20 cellular contexts compared by ENCODE assay signal in genomic region chr20:18678599-18678998, GRCh38.
A peak's percentile ranks its signal among the peaks of the same experiment; 100 is the strongest.
DNase-seq lines count a peak whose midpoint lies in the region; ATAC-seq and TF ChIP-seq lines count a peak whose summit lies in the region.
"Had no signal": no experiment of that assay in that cellular context is flagged by ENCODE, and none has a peak within 500 bp of the region (broad histone marks: within the 10 kb centered on the region; RNA-seq: fewer than 3 reads in every experiment).

No MANE protein-coding gene starts in this region.

- H3K27me3 Mint-ChIP-seq in activated T-helper 17 cell treated with anti-CD3 and anti-CD28 coated beads, Interleukin-2, amount 50 U/mL, for 72 hours: no peaks in the 10 kb centered on the region
- no peaks in the 10 kb centered on the region for H3K27me3 Mint-ChIP-seq in naive B cell
- H3K27me3 Mint-ChIP-seq in naive thymus-derived CD8-positive, alpha-beta T cell: no peaks in the 10 kb centered on the region
- H3K27me3 Mint-ChIP-seq: activated CD4-positive, alpha-beta T cell treated with anti-CD3 and anti-CD28 coated beads for 36 hours; activated naive CD8-positive, alpha-beta T cell treated with anti-CD3 and anti-CD28 coated beads, Interleukin-2, amount 10 ng/mL, durations not matched to agents 7 days and 5 days; dendritic cell treated with granulocyte-macrophage colony-stimulating factor and Interleukin-4, amounts not matched to agents 40 ng/mL and 50 ng/mL, for 4 days had no signal

- ATAC-seq in HG02981 (IDR thresholded peaks at IDR 0.05; ENCODE audit: unreplicated experiment) (peak; percentile 17), naive B cell (ENCODE audit: low read depth in 2 of 2) (peak; percentile 64 to 72), HG02884 (IDR thresholded peaks at IDR 0.05; ENCODE audit: unreplicated experiment) (no peak)
- no peak for ATAC-seq in activated T-helper 17 cell treated with anti-CD3 and anti-CD28 coated beads, Interleukin-2, amount 50 U/mL, for 72 hours (replicated peaks)
- ATAC-seq in naive thymus-derived CD8-positive, alpha-beta T cell: no peak
- ATAC-seq: A549; activated CD4-positive, alpha-beta T cell treated with anti-CD3 and anti-CD28 coated beads for 36 hours; left lung had no signal

- H3K4me3 ChIP-seq in BLaER1 treated with 17β-estradiol and CSF1 and Interleukin-3, amounts not matched to agents 10 nM and 100 nM: no peak overlapping the region
- H3K4me3 ChIP-seq in stomach: no peak overlapping the region
- H3K4me3 ChIP-seq: A549, BLaER1, left lung, spleen, uterus had no signal

- H3K27ac ChIP-seq in BLaER1 treated with 17β-estradiol and CSF1 and Interleukin-3, amounts not matched to agents 10 nM and 100 nM: no peak overlapping the region
- peak overlapping the region in 1 of 5 donors; percentile 11 for H3K27ac ChIP-seq in stomach
- H3K27ac ChIP-seq: A549, BLaER1, RWPE1 had no signal

- H3K36me3 ChIP-seq in BLaER1 treated with 17β-estradiol and CSF1 and Interleukin-3, amounts not matched to agents 10 nM and 100 nM: no peaks in the 10 kb centered on the region
- no peaks in the 10 kb centered on the region for H3K36me3 ChIP-seq in stomach
- H3K36me3 ChIP-seq: BLaER1, left lung, uterus had no signal

- no peaks in the 10 kb centered on the region for H3K27me3 ChIP-seq in BLaER1 treated with 17β-estradiol and CSF1 and Interleukin-3, amounts not matched to agents 10 nM and 100 nM
- H3K27me3 ChIP-seq in stomach: no peaks in the 10 kb centered on the region
- H3K27me3 ChIP-seq: BLaER1, left lung, spleen, uterus had no signal

- H3K4me1 Mint-ChIP-seq in activated T-helper 17 cell treated with anti-CD3 and anti-CD28 coated beads, Interleukin-2, amount 50 U/mL, for 72 hours: peaks cover 5% of the 10 kb centered on the region
- H3K4me1 Mint-ChIP-seq in naive B cell: peaks cover 21 to 33% (median 31%) of the 10 kb centered on the region in 3 donors
- H3K4me1 Mint-ChIP-seq in naive thymus-derived CD8-positive, alpha-beta T cell: peaks cover 0 to 18% (median 8%) of the 10 kb centered on the region in 4 donors
- H3K4me1 Mint-ChIP-seq: activated naive CD8-positive, alpha-beta T cell treated with anti-CD3 and anti-CD28 coated beads, Interleukin-2, amount 10 ng/mL, durations not matched to agents 7 days and 5 days had no signal

- no peaks in the 10 kb centered on the region for H3K9me3 Mint-ChIP-seq in activated T-helper 17 cell treated with anti-CD3 and anti-CD28 coated beads, Interleukin-2, amount 50 U/mL, for 72 hours
- H3K9me3 Mint-ChIP-seq in naive B cell: peaks cover 0 to 2% (median 0%) of the 10 kb centered on the region in 7 donors
- no peaks in the 10 kb centered on the region for H3K9me3 Mint-ChIP-seq in naive thymus-derived CD8-positive, alpha-beta T cell
- H3K9me3 Mint-ChIP-seq: activated naive CD8-positive, alpha-beta T cell treated with anti-CD3 and anti-CD28 coated beads, Interleukin-2, amount 10 ng/mL, durations not matched to agents 7 days and 5 days; activated T-helper 2 cell treated with anti-CD3 and anti-CD28 coated beads, Interferon-gamma antibody, Interleukin-2, Interleukin-4, amounts not matched to agents 10 μg/mL and 5 μg/mL and 100 μg/mL, durations not matched to agents 14 hours and 24 hours and 36 hours; dendritic cell treated with granulocyte-macrophage colony-stimulating factor and Interleukin-4, amounts not matched to agents 40 ng/mL and 50 ng/mL, for 4 days had no signal

- peak; percentile 14 for DNase-seq in naive B cell
- no peak for DNase-seq in stomach
- no peak for DNase-seq in naive thymus-derived CD8-positive, alpha-beta T cell
- DNase-seq in stimulated activated CD4-positive, alpha-beta T cell treated with anti-CD3 and anti-CD28 coated beads, Interleukin-4, amount 100 ng/mL, for 24 hours: no peak
- DNase-seq: activated CD4-positive, alpha-beta T cell treated with anti-CD3 and anti-CD28 coated beads for 36 hours; activated naive CD8-positive, alpha-beta T cell treated with anti-CD3 and anti-CD28 coated beads, Interleukin-2, amount 10 ng/mL, durations not matched to agents 7 days and 5 days; left lung; NCI-H446 treated with DMSO at 0.1 percent for 48 hours; spleen; T1000; uterus had no signal

- no peak for TF ChIP-seq EP300 in stomach (IDR thresholded peaks at IDR 0.05)

- peaks cover 4 to 7% (median 7%) of the 10 kb centered on the region in 10 experiments; a peak in 12 of 20 replicates for H3K4me1 ChIP-seq in BLaER1 treated with 17β-estradiol and CSF1 and Interleukin-3, amounts not matched to agents 10 nM and 100 nM
- peaks cover 0 to 15% (median 2%) of the 10 kb centered on the region in 4 donors for H3K4me1 ChIP-seq in stomach
- H3K4me1 ChIP-seq: A549, left lung, uterus had no signal

- peak overlapping the region; percentile 9 for H3K27ac Mint-ChIP-seq in activated T-helper 17 cell treated with anti-CD3 and anti-CD28 coated beads, Interleukin-2, amount 50 U/mL, for 72 hours
- peak overlapping the region; percentile 35 to 95 (median 81) for H3K27ac Mint-ChIP-seq in naive B cell
- H3K27ac Mint-ChIP-seq in naive thymus-derived CD8-positive, alpha-beta T cell: peak overlapping the region in 3 of 10 donors; percentile 4 to 85 (median 6)
- H3K27ac Mint-ChIP-seq: activated CD4-positive, alpha-beta T cell treated with anti-CD3 and anti-CD28 coated beads for 36 hours; activated naive CD8-positive, alpha-beta T cell treated with anti-CD3 and anti-CD28 coated beads, Interleukin-2, amount 10 ng/mL, durations not matched to agents 7 days and 5 days; activated T-helper 2 cell treated with anti-CD3 and anti-CD28 coated beads, Interferon-gamma antibody, Interleukin-2, Interleukin-4, amounts not matched to agents 10 μg/mL and 5 μg/mL and 100 μg/mL, durations not matched to agents 14 hours and 24 hours and 36 hours; dendritic cell treated with granulocyte-macrophage colony-stimulating factor and Interleukin-4, amounts not matched to agents 40 ng/mL and 50 ng/mL, for 4 days had no signal

- WGBS in stomach, 5 donors: 59 to 94% (median 72%) methylated on average over 5 of the region's 5 CpGs

- no peak for TF ChIP-seq CTCF in stomach (IDR thresholded peaks at IDR 0.05)

- peak overlapping the region in 8 of 11 experiments; percentile 2 to 28 (median 16); a peak in 6 of 22 replicates for H3K4me2 ChIP-seq in BLaER1 treated with 17β-estradiol and CSF1 and Interleukin-3, amounts not matched to agents 10 nM and 100 nM
- H3K4me2 ChIP-seq: A549, BLaER1 had no signal

- POLR2A ChIA-PET in naive thymus-derived CD8-positive, alpha-beta T cell (lab: Charles Lee): no interaction called here

- no peak overlapping the region for H3K4me3 Mint-ChIP-seq in activated T-helper 17 cell treated with anti-CD3 and anti-CD28 coated beads, Interleukin-2, amount 50 U/mL, for 72 hours
- H3K4me3 Mint-ChIP-seq in naive B cell: peak overlapping the region in 7 of 8 donors; percentile 17 to 77 (median 61)
- H3K4me3 Mint-ChIP-seq in naive thymus-derived CD8-positive, alpha-beta T cell: no peak overlapping the region
- H3K4me3 Mint-ChIP-seq: activated CD4-positive, alpha-beta T cell treated with anti-CD3 and anti-CD28 coated beads for 36 hours; activated naive CD8-positive, alpha-beta T cell treated with anti-CD3 and anti-CD28 coated beads, Interleukin-2, amount 10 ng/mL, durations not matched to agents 7 days and 5 days; dendritic cell treated with granulocyte-macrophage colony-stimulating factor and Interleukin-4, amounts not matched to agents 40 ng/mL and 50 ng/mL, for 4 days had no signal

- no peak overlapping the region for H3K9ac ChIP-seq in BLaER1 treated with 17β-estradiol and CSF1 and Interleukin-3, amounts not matched to agents 10 nM and 100 nM
- H3K9ac ChIP-seq: BLaER1 had no signal

- TF ChIP-seq POLR2A in stomach (IDR thresholded peaks at IDR 0.05): no peak

- H3K9me3 ChIP-seq in BLaER1 treated with 17β-estradiol and CSF1 and Interleukin-3, amounts not matched to agents 10 nM and 100 nM (replicated peaks in 1 of 11): no peaks in the 10 kb centered on the region
- H3K9me3 ChIP-seq in stomach: no peaks in the 10 kb centered on the region
- H3K9me3 ChIP-seq: A549, BLaER1, left lung, spleen, uterus had no signal

- no peaks in the 10 kb centered on the region for H4K20me1 ChIP-seq in BLaER1 treated with 17β-estradiol and CSF1 and Interleukin-3, amounts not matched to agents 10 nM and 100 nM
- H4K20me1 ChIP-seq: BLaER1 had no signal

- intact Hi-C loops in stomach (cut with DNase I; ENCODE audit: low total_unique reads): no loop called here

- H3K36me3 Mint-ChIP-seq in activated T-helper 17 cell treated with anti-CD3 and anti-CD28 coated beads, Interleukin-2, amount 50 U/mL, for 72 hours (ENCODE audit: low read depth): peaks cover 11% of the 10 kb centered on the region
- no peaks in the 10 kb centered on the region for H3K36me3 Mint-ChIP-seq in naive B cell
- H3K36me3 Mint-ChIP-seq in naive thymus-derived CD8-positive, alpha-beta T cell: peaks cover 0 to 23% (median 9%) of the 10 kb centered on the region in 3 donors

Comparison
In these comparisons a context has a peak if more than half of its experiments do, and no peak if none do; other contexts are left out.
1. ATAC-seq: peak in HG02981 (single experiment) and naive B cell (2 of 2); none in activated T-helper 17 cell treated with anti-CD3 and anti-CD28 coated beads, Interleukin-2, amount 50 U/mL, for 72 hours (single experiment), HG02884 (single experiment) and naive thymus-derived CD8-positive, alpha-beta T cell (0 of 2).
2. H3K4me3 Mint-ChIP-seq: peak in naive B cell (7 of 8); none in activated T-helper 17 cell treated with anti-CD3 and anti-CD28 coated beads, Interleukin-2, amount 50 U/mL, for 72 hours (single experiment) and naive thymus-derived CD8-positive, alpha-beta T cell (0 of 10).